Comparison of ENCODE assay signal across 11 cellular contexts in the genomic region with DNA sequence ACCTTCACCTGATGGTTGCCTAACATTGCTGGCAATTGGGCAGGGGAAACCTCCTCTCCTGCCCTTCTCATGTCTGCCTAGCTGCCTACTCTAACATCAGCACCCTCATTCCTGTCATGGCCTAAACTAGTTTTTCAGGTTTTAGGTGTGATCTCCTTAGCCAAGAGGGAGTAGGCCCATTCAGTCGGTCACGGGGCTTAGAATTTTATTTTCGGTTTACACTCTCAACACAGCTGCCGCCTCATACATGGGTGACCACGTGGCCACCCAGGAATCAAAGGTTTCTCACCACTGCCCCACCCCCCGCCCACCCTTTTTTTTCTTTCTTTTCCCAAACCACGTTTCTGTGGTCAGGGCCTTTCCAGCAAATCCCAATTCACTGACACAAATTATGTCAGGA.
DNase-seq lines count a peak whose midpoint lies in the region; ATAC-seq and TF ChIP-seq lines count a peak whose summit lies in the region.
"Had no signal": no experiment of that assay in that cellular context is flagged by ENCODE, and none has a peak within 500 bp of the region (broad histone marks: within the 10 kb centered on the region; RNA-seq: fewer than 3 reads in every experiment).

No MANE protein-coding gene starts in this region.

- no peaks in the 10 kb centered on the region for H3K9me3 ChIP-seq in hepatocyte (ENCODE audit: low read depth)
- H3K9me3 ChIP-seq in skeletal muscle satellite cell (replicated peaks; ENCODE audit: low read length), result peaks cover under 1% of the 10 kb centered on the region
- H3K9me3 ChIP-seq in SK-N-SH, result no peaks in the 10 kb centered on the region

- H3K9me2 ChIP-seq in GM23338 (ENCODE audit: insufficient read depth), result peaks cover 15% of the 10 kb centered on the region
- no peaks in the 10 kb centered on the region for H3K9me2 ChIP-seq in hepatocyte (replicated peaks; ENCODE audit: insufficient read depth)
- H3K9me2 ChIP-seq in SK-N-SH, result no peaks in the 10 kb centered on the region

- POLR2A ChIA-PET in SK-N-SH (lab: Yijun Ruan, JAX), result no interaction called here

- H3K36me3 ChIP-seq in GM23338 (ENCODE audit: insufficient read depth) (no peaks in the 10 kb centered on the region), hepatocyte (replicated peaks; ENCODE audit: insufficient read depth, low read depth) (no peaks in the 10 kb centered on the region), skeletal muscle satellite cell (ENCODE audit: insufficient read depth, low read length) (no peaks in the 10 kb centered on the region), SK-N-SH (replicated peaks in 1 of 2; ENCODE audit: control insufficient read depth in 1 of 2, insufficient read depth in 2 of 2, low read length in 1 of 2) (no peaks in the 10 kb centered on the region)

- H3K36me3 Mint-ChIP-seq in GM23338 (ENCODE audit: low read depth), result peaks cover 20% of the 10 kb centered on the region
- no peaks in the 10 kb centered on the region for H3K36me3 Mint-ChIP-seq in activated naive CD4-positive, alpha-beta T cell treated with anti-CD3 and anti-CD28 coated beads, Interleukin-2, amount 10 ng/mL, durations not matched to agents 7 days and 5 days
- H3K36me3 Mint-ChIP-seq in activated T-cell treated with anti-CD3 and anti-CD28 coated beads, Interleukin-2, amount 50 U/mL, for 72 hours (ENCODE audit: insufficient read depth in 2 of 2), result peaks cover 0 to 5% of the 10 kb centered on the region in 2 donors

- H3K27ac Mint-ChIP-seq in GM23338, result no peak overlapping the region; the same call in none of the 2 replicates
- H3K27ac Mint-ChIP-seq in activated naive CD4-positive, alpha-beta T cell treated with anti-CD3 and anti-CD28 coated beads, Interleukin-2, amount 10 ng/mL, durations not matched to agents 7 days and 5 days, result no peak overlapping the region
- H3K27ac Mint-ChIP-seq in activated T-cell treated with anti-CD3 and anti-CD28 coated beads, Interleukin-2, amount 50 U/mL, for 72 hours, result no peak overlapping the region

- peak overlapping the region; percentile 58 for H3K4me2 ChIP-seq in GM23338
- H3K4me2 ChIP-seq in hepatocyte, result no peak overlapping the region
- H3K4me2 ChIP-seq in skeletal muscle satellite cell (ENCODE audit: low read length), result peak overlapping the region; percentile 50
- H3K4me2 ChIP-seq in SK-N-SH, result no peak overlapping the region

- H3K79me2 ChIP-seq in GM23338 (replicated peaks; ENCODE audit: insufficient read depth) (no peaks in the 10 kb centered on the region), hepatocyte (no peaks in the 10 kb centered on the region), SK-N-SH (ENCODE audit: insufficient read depth) (no peaks in the 10 kb centered on the region)

- H4K20me1 ChIP-seq in GM23338 (replicated peaks; ENCODE audit: insufficient read depth) (no peaks in the 10 kb centered on the region), hepatocyte (ENCODE audit: insufficient read depth, poor library complexity, severe bottlenecking) (no peaks in the 10 kb centered on the region), SK-N-SH (ENCODE audit: insufficient read depth) (no peaks in the 10 kb centered on the region)

- H3K9me3 Mint-ChIP-seq in GM23338, result peaks cover 25% of the 10 kb centered on the region
- H3K9me3 Mint-ChIP-seq in activated naive CD4-positive, alpha-beta T cell treated with anti-CD3 and anti-CD28 coated beads, Interleukin-2, amount 10 ng/mL, durations not matched to agents 7 days and 5 days, result peaks cover 10% of the 10 kb centered on the region
- peaks cover 2 to 4% of the 10 kb centered on the region in 2 donors for H3K9me3 Mint-ChIP-seq in activated T-cell treated with anti-CD3 and anti-CD28 coated beads, Interleukin-2, amount 50 U/mL, for 72 hours

- H3K27me3 Mint-ChIP-seq in GM23338 (ENCODE audit: insufficient read depth, low read depth, poor library complexity), result peaks cover 11% of the 10 kb centered on the region
- H3K27me3 Mint-ChIP-seq in activated naive CD4-positive, alpha-beta T cell treated with anti-CD3 and anti-CD28 coated beads, Interleukin-2, amount 10 ng/mL, durations not matched to agents 7 days and 5 days, result peaks cover 2% of the 10 kb centered on the region
- no peaks in the 10 kb centered on the region for H3K27me3 Mint-ChIP-seq in activated T-cell treated with anti-CD3 and anti-CD28 coated beads, Interleukin-2, amount 50 U/mL, for 72 hours (ENCODE audit: low read depth)
- H3K27me3 Mint-ChIP-seq: dendritic cell treated with granulocyte-macrophage colony-stimulating factor and Interleukin-4, amounts not matched to agents 40 ng/mL and 50 ng/mL, for 4 days had no signal

- H3K9ac ChIP-seq in skeletal muscle satellite cell (ENCODE audit: low read depth, low read length) (no peak overlapping the region), SK-N-SH (no peak overlapping the region)

- no peak for TF ChIP-seq RAD21 in SK-N-SH (IDR thresholded peaks at IDR 0.05; ENCODE audit: low read length)

- TF ChIP-seq EP300 in SK-N-SH (IDR thresholded peaks at IDR 0.05; ENCODE audit: borderline replicate concordance in 1 of 2, low read depth in 1 of 2, low read length in 1 of 2), result no peak

- TF ChIP-seq CTCF in GM23338 (conservative IDR thresholded peaks at IDR 0.05; ENCODE audit: low read depth in 2 of 2) (no peak), hepatocyte (IDR thresholded peaks at IDR 0.05; ENCODE audit: poor library complexity) (no peak), SK-N-SH (IDR thresholded peaks at IDR 0.05) (no peak)

- H3K27ac ChIP-seq in GM23338 (ENCODE audit: low read depth) (no peak overlapping the region), hepatocyte (peak overlapping the region; percentile 88), SK-N-SH (ENCODE audit: low read depth in 2 of 2, low read length in 1 of 2) (no peak overlapping the region)

- H2AFZ ChIP-seq in GM23338 (no peak overlapping the region), hepatocyte (no peak overlapping the region), SK-N-SH (ENCODE audit: low read depth) (no peak overlapping the region)

- H3F3A ChIP-seq in GM23338 (replicated peaks; ENCODE audit: low read depth), result no peaks in the 10 kb centered on the region
- no peaks in the 10 kb centered on the region for H3F3A ChIP-seq in SK-N-SH (replicated peaks; ENCODE audit: insufficient read depth)

- CTCF ChIA-PET in activated naive CD4-positive, alpha-beta T cell treated with anti-CD3 and anti-CD28 coated beads, Interleukin-2, amount 10 ng/mL, durations not matched to agents 7 days and 5 days (lab: Charles Lee), result no interaction called here
- CTCF ChIA-PET in SK-N-SH (lab: Yijun Ruan, JAX), result interaction anchor here (0.7 to 1.7 kb wide), 4 partner anchors 11 to 141 kb away, joined by 3 to 7 read pairs (median 4); no protein-coding TSS in a partner anchor

- no peak overlapping the region for H3K4me3 ChIP-seq in GM23338
- no peak overlapping the region for H3K4me3 ChIP-seq in hepatocyte
- H3K4me3 ChIP-seq in skeletal muscle satellite cell (ENCODE audit: low read length), result no peak overlapping the region
- H3K4me3 ChIP-seq in SK-N-SH (ENCODE audit: low read depth in 2 of 2, low read length in 1 of 2), result no peak overlapping the region

- H3K4me1 ChIP-seq in GM23338 (ENCODE audit: insufficient read depth), result peaks cover 38% of the 10 kb centered on the region
- H3K4me1 ChIP-seq in hepatocyte (ENCODE audit: insufficient read depth), result no peaks in the 10 kb centered on the region
- no peaks in the 10 kb centered on the region for H3K4me1 ChIP-seq in skeletal muscle satellite cell (ENCODE audit: control insufficient read depth, insufficient read depth, low read length)
- H3K4me1 ChIP-seq in SK-N-SH (ENCODE audit: control insufficient read depth in 1 of 2, insufficient read depth in 2 of 2, low read depth in 1 of 2, low read length in 1 of 2), result no peaks in the 10 kb centered on the region

- no peak overlapping the region for H3K4me3 Mint-ChIP-seq in GM23338
- no peak overlapping the region for H3K4me3 Mint-ChIP-seq in activated naive CD4-positive, alpha-beta T cell treated with anti-CD3 and anti-CD28 coated beads, Interleukin-2, amount 10 ng/mL, durations not matched to agents 7 days and 5 days
- H3K4me3 Mint-ChIP-seq in activated T-cell treated with anti-CD3 and anti-CD28 coated beads, Interleukin-2, amount 50 U/mL, for 72 hours, result no peak overlapping the region
- H3K4me3 Mint-ChIP-seq: dendritic cell treated with granulocyte-macrophage colony-stimulating factor and Interleukin-4, amounts not matched to agents 40 ng/mL and 50 ng/mL, for 4 days had no signal

- H3K4me1 Mint-ChIP-seq in GM23338, result peaks cover 35% of the 10 kb centered on the region
- no peaks in the 10 kb centered on the region for H3K4me1 Mint-ChIP-seq in activated naive CD4-positive, alpha-beta T cell treated with anti-CD3 and anti-CD28 coated beads, Interleukin-2, amount 10 ng/mL, durations not matched to agents 7 days and 5 days
- no peaks in the 10 kb centered on the region for H3K4me1 Mint-ChIP-seq in activated T-cell treated with anti-CD3 and anti-CD28 coated beads, Interleukin-2, amount 50 U/mL, for 72 hours (ENCODE audit: low read depth)

- peak; percentile 73 for DNase-seq in GM23338 (ENCODE audit: low spot score)
- DNase-seq in NCI-H748 treated with DMSO at 0.1 percent for 48 hours (lab: John Stamatoyannopoulos, UW), result peak; percentile 82
- peak; percentile 67 for DNase-seq in hepatocyte (ENCODE audit: low spot score)
- DNase-seq in activated naive CD4-positive, alpha-beta T cell treated with anti-CD3 and anti-CD28 coated beads, Interleukin-2, amount 10 ng/mL, durations not matched to agents 7 days and 5 days, result no peak
- no peak for DNase-seq in activated T-cell treated with anti-CD3 and anti-CD28 coated beads, Interleukin-2, amount 50 U/mL, for 72 hours
- DNase-seq in SK-N-SH, result no peak
- DNase-seq: H7, NCI-H2227 treated with DMSO at 0.1 percent for 48 hours had no signal

- H3K27me3 ChIP-seq in GM23338 (ENCODE audit: insufficient read depth) (no peaks in the 10 kb centered on the region), hepatocyte (no peaks in the 10 kb centered on the region), skeletal muscle satellite cell (ENCODE audit: control insufficient read depth, insufficient read depth, low read length) (no peaks in the 10 kb centered on the region), SK-N-SH (ENCODE audit: insufficient read depth) (no peaks in the 10 kb centered on the region)

- ATAC-seq in GM23338 (peak; percentile 79), GM19455 (IDR thresholded peaks at IDR 0.05; ENCODE audit: unreplicated experiment) (no peak)
- no peak for ATAC-seq in activated T-cell treated with anti-CD3 and anti-CD28 coated beads, Interleukin-2, amount 50 U/mL, for 72 hours (replicated peaks in 1 of 2)

- 65% methylated on average over 7 of the region's 7 CpGs for WGBS in hepatocyte (ENCODE audit: low lambda C conversion rate, missing lambda C conversion rate)
- WGBS in SK-N-SH (ENCODE audit: low lambda C conversion rate), result 69% methylated on average over 7 of the region's 7 CpGs

TF ChIP-seq in GM23338, 12 proteins besides CTCF, POLR2A, EP300 and RAD21:
- no peak for TF ChIP-seq EZH2phosphoT487 (IDR thresholded peaks at IDR 0.05; ENCODE audit: unreplicated experiment)
- TF ChIP-seq POLR2AphosphoS5 (IDR thresholded peaks at IDR 0.05; ENCODE audit: low read depth), result peak; percentile 52

Comparison
In these comparisons a context has a peak if more than half of its experiments do, and no peak if none do; other contexts are left out.
1. DNase-seq: peak in GM23338 (single experiment), NCI-H748 treated with DMSO at 0.1 percent for 48 hours (single experiment) and hepatocyte (single experiment); none in activated naive CD4-positive, alpha-beta T cell treated with anti-CD3 and anti-CD28 coated beads, Interleukin-2, amount 10 ng/mL, durations not matched to agents 7 days and 5 days (single experiment), activated T-cell treated with anti-CD3 and anti-CD28 coated beads, Interleukin-2, amount 50 U/mL, for 72 hours (0 of 2) and SK-N-SH (single experiment).
2. H3K4me2 ChIP-seq: peak in GM23338 (single experiment) and skeletal muscle satellite cell (single experiment); none in hepatocyte (single experiment) and SK-N-SH (single experiment).